22 cellular contexts compared by ENCODE assay signal in genomic region chrX:10729000-10729399, GRCh38.
DNase-seq lines count a peak whose midpoint lies in the region; ATAC-seq and TF ChIP-seq lines count a peak whose summit lies in the region.
"Had no signal": no experiment of that assay in that cellular context is flagged by ENCODE, and none has a peak within 500 bp of the region (broad histone marks: within the 10 kb centered on the region; RNA-seq: fewer than 3 reads in every experiment).

No MANE protein-coding gene starts in this region.

- no peak for ATAC-seq in GM21619 (IDR thresholded peaks at IDR 0.05; ENCODE audit: unreplicated experiment)
- ATAC-seq: CD8-positive, alpha-beta T cell; PC-3 had no signal

- H3K27ac ChIP-seq in endodermal cell (ENCODE audit: low read depth, low read length) = peak overlapping the region; percentile 79
- H3K27ac ChIP-seq: BLaER1, HL-60 had no signal

- no peak overlapping the region for H3K4me3 Mint-ChIP-seq in endodermal cell
- H3K4me3 Mint-ChIP-seq in mesothelial cell of epicardium = no peak overlapping the region
- H3K4me3 Mint-ChIP-seq: CD8-positive, alpha-beta T cell; IgD-negative memory B cell had no signal

- H3K27ac Mint-ChIP-seq in endodermal cell (no peak overlapping the region), mesothelial cell of epicardium (no peak overlapping the region)
- H3K27ac Mint-ChIP-seq: CD8-positive, alpha-beta T cell; IgD-negative memory B cell had no signal

- H3K27me3 ChIP-seq in endodermal cell (ENCODE audit: control insufficient read depth, insufficient read depth, low read length, poor library complexity, severe bottlenecking) (no peaks in the 10 kb centered on the region), neuron (ENCODE audit: insufficient read depth, low read length) (no peaks in the 10 kb centered on the region)

- H2AFZ ChIP-seq in neuron (ENCODE audit: low read depth, low read length) = peak overlapping the region; percentile 13

- peaks cover 30% of the 10 kb centered on the region for H3K9me3 Mint-ChIP-seq in endodermal cell
- peaks cover 9% of the 10 kb centered on the region for H3K9me3 Mint-ChIP-seq in mesothelial cell of epicardium
- H3K9me3 Mint-ChIP-seq: CD8-positive, alpha-beta T cell; IgD-negative memory B cell had no signal

- H3K4me1 ChIP-seq in endodermal cell (ENCODE audit: control insufficient read depth, insufficient read depth, low read length) = no peaks in the 10 kb centered on the region
- peaks cover 13% of the 10 kb centered on the region for H3K4me1 ChIP-seq in neuron (ENCODE audit: insufficient read depth, low read length)
- H3K4me1 ChIP-seq: BLaER1, HAP-1 had no signal

- TF ChIP-seq CTCF in endodermal cell (conservative IDR thresholded peaks at IDR 0.05) = no peak
- no peak for TF ChIP-seq CTCF in mesothelial cell of epicardium (IDR thresholded peaks at IDR 0.05; ENCODE audit: unreplicated experiment)

- H3K9me3 ChIP-seq in endodermal cell (ENCODE audit: control insufficient read depth, low read length) (no peaks in the 10 kb centered on the region), neuron (ENCODE audit: low read length) (no peaks in the 10 kb centered on the region)
- H3K9me3 ChIP-seq: BLaER1, HAP-1 had no signal

- 38 to 58% methylated on average over 7 to 8 of the region's 8 CpGs for WGBS in endodermal cell (ENCODE audit: insufficient coverage in 1 of 2, insufficient read length in 1 of 2), 2 experiments

- H3K36me3 ChIP-seq in endodermal cell (ENCODE audit: control insufficient read depth, insufficient read depth, low read length) (no peaks in the 10 kb centered on the region), neuron (ENCODE audit: insufficient read depth, low read length) (no peaks in the 10 kb centered on the region)
- H3K36me3 ChIP-seq: BLaER1, HAP-1 had no signal

- H3K36me3 Mint-ChIP-seq in endodermal cell (ENCODE audit: low read depth) (no peaks in the 10 kb centered on the region), mesothelial cell of epicardium (no peaks in the 10 kb centered on the region)
- H3K36me3 Mint-ChIP-seq: CD8-positive, alpha-beta T cell; IgD-negative memory B cell had no signal

- H3K4me1 Mint-ChIP-seq in endodermal cell = no peaks in the 10 kb centered on the region
- peaks cover 5% of the 10 kb centered on the region for H3K4me1 Mint-ChIP-seq in mesothelial cell of epicardium
- H3K4me1 Mint-ChIP-seq: IgD-negative memory B cell had no signal

- DNase-seq in DMS114 treated with DMSO at 0.1 percent for 48 hours (lab: John Stamatoyannopoulos, UW; ENCODE audit: unreplicated experiment) = peak; percentile 83
- peak; percentile 26 for DNase-seq in NCI-H146 treated with DMSO at 0.1 percent for 48 hours (lab: John Stamatoyannopoulos, UW; ENCODE audit: unreplicated experiment)
- no peak for DNase-seq in endodermal cell
- no peak for DNase-seq in mesothelial cell of epicardium (ENCODE audit: low spot score in 2 of 2, unreplicated experiment in 2 of 2)
- no peak for DNase-seq in NCI-H187 treated with DMSO at 0.1 percent for 48 hours (lab: John Stamatoyannopoulos, UW)
- DNase-seq: Calu3; CD8-positive, alpha-beta T cell; DMS79; Karpas-422; NCI-H1417 treated with DMSO at 0.1 percent for 48 hours; NCI-H2081; NCI-H226; NCI-H524 treated with DMSO at 0.1 percent for 48 hours; PC-3; RPMI8226; SHP77 treated with DMSO at 0.1 percent for 48 hours had no signal

- H3K27me3 Mint-ChIP-seq in endodermal cell (ENCODE audit: insufficient read depth) (no peaks in the 10 kb centered on the region), mesothelial cell of epicardium (ENCODE audit: low read depth) (no peaks in the 10 kb centered on the region)

- no peak overlapping the region for H3K9ac ChIP-seq in endodermal cell (ENCODE audit: extremely low read depth, low read length, poor library complexity, severe bottlenecking)
- H3K9ac ChIP-seq: BLaER1 had no signal

- no peak overlapping the region for H3K4me3 ChIP-seq in endodermal cell (ENCODE audit: low read length)
- peak overlapping the region; percentile 33 for H3K4me3 ChIP-seq in neuron (ENCODE audit: low read length)
- H3K4me3 ChIP-seq: BLaER1, HAP-1 had no signal

Comparison
In these comparisons a context has a peak if more than half of its experiments do, and no peak if none do; other contexts are left out.
1. DNase-seq: peak in DMS114 treated with DMSO at 0.1 percent for 48 hours (single experiment) and NCI-H146 treated with DMSO at 0.1 percent for 48 hours (single experiment); none in endodermal cell (single experiment), mesothelial cell of epicardium (0 of 2) and NCI-H187 treated with DMSO at 0.1 percent for 48 hours (single experiment).